16 cellular contexts compared by ENCODE assay signal in genomic region chr2:136104977-136105376, GRCh38. TPM values are rescaled to one million over a fixed set of nuclear protein-coding genes. Genes with fewer than 3 reads are reported as not detected.
"Had no signal": no experiment of that assay in that cellular context is flagged by ENCODE, and none has a peak within 500 bp of the region (broad histone marks: within the 10 kb centered on the region; RNA-seq: fewer than 3 reads in every experiment).

No MANE protein-coding gene starts in this region.

- ATAC-seq: left ventricle myocardium superior, WTC11 had no signal

- H3K27me3 Mint-ChIP-seq: stimulated activated naive CD8-positive, alpha-beta T cell treated with anti-CD3 and anti-CD28 coated beads, Interleukin-15, Interleukin-2, amounts not matched to agents 100 ng/mL and 50 ng/mL, for 24 hours had no signal

- H3K27ac Mint-ChIP-seq: activated CD4-positive, alpha-beta T cell treated with anti-CD3 and anti-CD28 coated beads, Interleukin-2, amount 10 ng/mL, durations not matched to agents 24 days and 14 days; activated T-helper 2 cell treated with anti-CD3 and anti-CD28 coated beads, Interferon-gamma antibody, Interleukin-2, Interleukin-4, amounts not matched to agents 10 μg/mL and 5 μg/mL and 100 μg/mL, durations not matched to agents 14 hours and 24 hours and 36 hours; neural progenitor cell; stimulated activated naive CD8-positive, alpha-beta T cell treated with anti-CD3 and anti-CD28 coated beads, Interleukin-15, Interleukin-2, amounts not matched to agents 100 ng/mL and 50 ng/mL, for 24 hours; WTC11 had no signal

- H3K4me1 ChIP-seq: adrenal gland, colonic mucosa, neural progenitor cell, parathyroid adenoma, upper lobe of left lung had no signal

- H3K27me3 ChIP-seq: adrenal gland, colonic mucosa, heart right ventricle, neural progenitor cell, upper lobe of left lung had no signal

- H3K9me3 ChIP-seq: adrenal gland, colonic mucosa, heart right ventricle, upper lobe of left lung had no signal

- H3K4me3 Mint-ChIP-seq: activated CD4-positive, alpha-beta T cell treated with anti-CD3 and anti-CD28 coated beads, Interleukin-2, amount 10 ng/mL, durations not matched to agents 24 days and 14 days; neural progenitor cell; stimulated activated naive CD8-positive, alpha-beta T cell treated with anti-CD3 and anti-CD28 coated beads, Interleukin-15, Interleukin-2, amounts not matched to agents 100 ng/mL and 50 ng/mL, for 24 hours; WTC11 had no signal

- H3K36me3 ChIP-seq: adrenal gland, colonic mucosa, heart right ventricle, neural progenitor cell, upper lobe of left lung had no signal

- H3K36me3 Mint-ChIP-seq: neural progenitor cell, WTC11 had no signal

- H3K4me1 Mint-ChIP-seq: WTC11 had no signal

- H3K27ac ChIP-seq: adrenal gland, colonic mucosa, heart right ventricle, neural progenitor cell, parathyroid adenoma, upper lobe of left lung had no signal

- DNase-seq: activated CD4-positive, alpha-beta T cell treated with anti-CD3 and anti-CD28 coated beads, Interleukin-2, amount 10 ng/mL, durations not matched to agents 24 days and 14 days; activated naive CD4-positive, alpha-beta T cell treated with anti-CD3 and anti-CD28 coated beads, Interleukin-2, amount 50 U/mL, for 16 hours; activated T-cell treated with anti-CD3 and anti-CD28 coated beads for 4 hours; adrenal gland; colonic mucosa; effector memory CD4-positive, alpha-beta T cell; heart right ventricle; left ventricle myocardium superior; stimulated activated CD4-positive, alpha-beta T cell treated with anti-CD3 and anti-CD28 coated beads, Interleukin-4, amount 100 ng/mL, for 24 hours had no signal

- H3K9me3 Mint-ChIP-seq: neural progenitor cell had no signal

- H3K4me3 ChIP-seq: adrenal gland, colonic mucosa, heart right ventricle, neural progenitor cell, upper lobe of left lung had no signal

RNA-seq across cellular contexts. Expression of gene CXCR4, which starts 13.0 kb away (rescaled TPM):
- total RNA-seq: fibroblast of lung had no signal
